ENCODE assay signal across 1 cellular context in the genomic region with DNA sequence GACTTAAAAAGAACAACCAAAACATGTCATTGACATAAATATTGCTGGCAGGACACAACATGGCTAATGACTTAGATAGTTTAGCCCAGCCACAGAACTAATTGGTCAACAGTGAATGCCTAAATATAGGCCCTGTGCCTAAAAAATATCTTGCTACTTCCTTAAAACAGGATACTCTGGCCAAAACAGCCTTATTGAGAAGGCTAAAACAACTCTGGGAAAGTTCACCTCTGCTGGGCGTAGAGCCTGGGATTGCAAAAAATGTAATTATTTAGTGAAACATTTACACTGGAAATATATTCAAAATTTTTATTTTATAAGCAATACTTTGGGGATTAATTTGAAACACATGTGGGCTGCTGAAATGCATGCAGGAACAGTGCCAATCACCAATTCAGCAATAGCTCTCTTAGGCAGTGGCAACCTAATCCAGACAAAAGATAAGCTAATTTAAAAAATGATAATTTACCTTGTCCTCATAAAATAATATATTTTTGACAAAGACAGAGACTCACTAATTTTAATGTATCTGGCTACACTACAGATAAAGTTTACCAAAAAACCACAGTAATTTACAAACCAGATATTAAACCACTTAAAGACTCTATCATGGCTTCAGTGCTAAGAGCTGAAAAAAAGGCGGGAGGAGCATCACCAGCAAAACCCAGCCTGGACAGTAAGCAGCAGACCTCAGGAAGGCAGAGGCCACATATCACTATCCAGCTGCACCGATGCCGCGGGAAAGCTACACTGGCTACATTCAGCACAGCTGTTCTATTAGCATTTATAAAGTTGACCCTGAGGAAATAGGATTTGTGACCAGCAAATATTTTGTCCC.
A peak's percentile ranks its signal among the peaks of the same experiment; 100 is the strongest.
TF ChIP-seq lines count a peak whose summit lies in the region.

No MANE protein-coding gene starts in this region.

TF ChIP-seq in SK-N-SH treated with all-trans-retinoic acid at 6 μM for 48 hours, 23 proteins besides CTCF, POLR2A, EP300 and RAD21 (continued from another document):
- TF ChIP-seq, protein P1, sequence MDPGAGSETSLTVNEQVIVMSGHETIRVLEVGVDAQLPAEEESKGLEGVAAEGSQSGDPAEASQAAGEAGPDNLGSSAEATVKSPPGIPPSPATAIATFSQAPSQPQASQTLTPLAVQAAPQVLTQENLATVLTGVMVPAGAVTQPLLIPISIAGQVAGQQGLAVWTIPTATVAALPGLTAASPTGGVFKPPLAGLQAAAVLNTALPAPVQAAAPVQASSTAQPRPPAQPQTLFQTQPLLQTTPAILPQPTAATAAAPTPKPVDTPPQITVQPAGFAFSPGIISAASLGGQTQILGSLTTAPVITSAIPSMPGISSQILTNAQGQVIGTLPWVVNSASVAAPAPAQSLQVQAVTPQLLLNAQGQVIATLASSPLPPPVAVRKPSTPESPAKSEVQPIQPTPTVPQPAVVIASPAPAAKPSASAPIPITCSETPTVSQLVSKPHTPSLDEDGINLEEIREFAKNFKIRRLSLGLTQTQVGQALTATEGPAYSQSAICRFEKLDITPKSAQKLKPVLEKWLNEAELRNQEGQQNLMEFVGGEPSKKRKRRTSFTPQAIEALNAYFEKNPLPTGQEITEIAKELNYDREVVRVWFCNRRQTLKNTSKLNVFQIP (CRISPR knock-in tag; IDR thresholded peaks at IDR 0.05; ENCODE audit: borderline replicate concordance, low read depth): no peak
- peak; percentile 82 for TF ChIP-seq TCF4 (CRISPR knock-in tag; IDR thresholded peaks at IDR 0.05; ENCODE audit: borderline replicate concordance)
- 0 out of 2 replicates have a peak, but pooled peaks have one; percentile 15 for TF ChIP-seq GLIS3 (CRISPR knock-in tag; IDR thresholded peaks at IDR 0.05)
- no peak for TF ChIP-seq ZNF565 (CRISPR knock-in tag; conservative IDR thresholded peaks at IDR 0.05; ENCODE audit: low read depth)
- TF ChIP-seq TOX (CRISPR knock-in tag; IDR thresholded peaks at IDR 0.05; ENCODE audit: borderline replicate concordance): no peak
- no peak for TF ChIP-seq BACH2 (CRISPR knock-in tag; IDR thresholded peaks at IDR 0.05; ENCODE audit: borderline replicate concordance)
- no peak for TF ChIP-seq ZFP3 (CRISPR knock-in tag; IDR thresholded peaks at IDR 0.05)
- peak; percentile 77 for TF ChIP-seq ISL1 (CRISPR knock-in tag; IDR thresholded peaks at IDR 0.05)
- TF ChIP-seq PATZ1 (CRISPR knock-in tag; IDR thresholded peaks at IDR 0.05; ENCODE audit: borderline replicate concordance): no peak
